ENCODE assay signal across 1 cellular context in the genomic region with DNA sequence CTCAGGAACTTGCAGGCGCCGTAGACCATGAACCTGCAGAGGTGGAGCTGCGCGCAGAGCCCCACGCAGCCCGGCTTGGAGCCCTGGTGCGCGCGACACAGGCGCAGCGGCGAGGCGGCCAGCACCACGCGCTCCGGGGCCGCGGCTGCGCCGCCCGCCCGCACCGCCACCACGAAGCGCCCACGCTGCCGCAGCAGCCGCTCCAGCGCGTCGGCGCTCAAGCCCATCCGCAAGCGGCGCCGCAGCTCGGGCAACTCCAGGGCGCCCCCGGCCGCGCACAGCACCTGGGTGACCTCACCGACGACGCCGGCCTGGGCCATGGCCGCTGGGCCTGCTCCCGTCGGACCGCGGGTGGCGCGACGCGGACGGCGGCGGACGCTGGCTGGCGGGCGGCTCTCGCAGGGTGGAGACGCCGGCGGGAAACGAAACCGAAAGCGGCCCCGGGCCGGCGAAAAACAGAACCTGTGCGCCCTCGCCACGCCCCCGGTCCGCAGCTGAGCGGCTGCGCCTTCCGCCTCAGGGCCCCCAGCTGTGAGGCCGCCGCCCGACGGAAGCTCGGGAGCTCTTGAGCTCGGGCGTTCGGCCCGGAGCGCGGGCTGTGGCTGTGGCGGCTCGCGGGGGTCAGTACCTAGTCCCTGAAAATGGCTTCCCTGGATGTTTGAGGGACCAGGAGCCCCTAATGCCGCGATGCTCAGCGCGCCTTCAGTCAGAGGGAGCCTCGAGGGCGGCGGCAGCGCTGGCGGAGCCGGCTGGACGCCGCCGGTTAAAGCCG.
TF ChIP-seq lines count a peak whose summit lies in the region.

TSS of gene PARP12 (minus strand) at position 424 of the 772 bp plus-strand sequence. CDS start at position 320, 104 bp downstream.

TF ChIP-seq in K562, 482 proteins besides CTCF, POLR2A, EP300 and RAD21 (continued from another document and continues in another):
- TF ChIP-seq, protein P1, sequence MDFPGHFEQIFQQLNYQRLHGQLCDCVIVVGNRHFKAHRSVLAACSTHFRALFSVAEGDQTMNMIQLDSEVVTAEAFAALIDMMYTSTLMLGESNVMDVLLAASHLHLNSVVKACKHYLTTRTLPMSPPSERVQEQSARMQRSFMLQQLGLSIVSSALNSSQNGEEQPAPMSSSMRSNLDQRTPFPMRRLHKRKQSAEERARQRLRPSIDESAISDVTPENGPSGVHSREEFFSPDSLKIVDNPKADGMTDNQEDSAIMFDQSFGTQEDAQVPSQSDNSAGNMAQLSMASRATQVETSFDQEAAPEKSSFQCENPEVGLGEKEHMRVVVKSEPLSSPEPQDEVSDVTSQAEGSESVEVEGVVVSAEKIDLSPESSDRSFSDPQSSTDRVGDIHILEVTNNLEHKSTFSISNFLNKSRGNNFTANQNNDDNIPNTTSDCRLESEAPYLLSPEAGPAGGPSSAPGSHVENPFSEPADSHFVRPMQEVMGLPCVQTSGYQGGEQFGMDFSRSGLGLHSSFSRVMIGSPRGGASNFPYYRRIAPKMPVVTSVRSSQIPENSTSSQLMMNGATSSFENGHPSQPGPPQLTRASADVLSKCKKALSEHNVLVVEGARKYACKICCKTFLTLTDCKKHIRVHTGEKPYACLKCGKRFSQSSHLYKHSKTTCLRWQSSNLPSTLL (IDR thresholded peaks at IDR 0.05): no peak
- peak; percentile 94; the same call in 1 of the 2 replicates for TF ChIP-seq FOXK1 (CRISPR knock-in tag; IDR thresholded peaks at IDR 0.05; ENCODE audit: borderline replicate concordance)
- TF ChIP-seq EP400 (IDR thresholded peaks at IDR 0.05): peak; percentile 70; the same call in 1 of the 2 replicates
- no peak for TF ChIP-seq ZNF507 (tag; conservative IDR thresholded peaks at IDR 0.05)
- no peak for TF ChIP-seq ZZZ3 (IDR thresholded peaks at IDR 0.05)
- TF ChIP-seq PATZ1 (CRISPR knock-in tag; IDR thresholded peaks at IDR 0.05; ENCODE audit: borderline replicate concordance): no peak
- TF ChIP-seq PYGO2 (tag; IDR thresholded peaks at IDR 0.05): no peak
- TF ChIP-seq ZBTB2 (IDR thresholded peaks at IDR 0.05): no peak
- TF ChIP-seq ZNF324 (CRISPR knock-in tag; IDR thresholded peaks at IDR 0.05): no peak
- no peak for TF ChIP-seq ZNF583 (CRISPR knock-in tag; IDR thresholded peaks at IDR 0.05)
- no peak for TF ChIP-seq EWSR1 (IDR thresholded peaks at IDR 0.05; ENCODE audit: borderline replicate concordance, low read depth, partially characterized antibody)
- TF ChIP-seq MBD1 (CRISPR knock-in tag; IDR thresholded peaks at IDR 0.05): no peak
- TF ChIP-seq RBM39 (optimal IDR thresholded peaks at IDR 0.05; ENCODE audit: low read depth, low read length): no peak
- TF ChIP-seq MBD2 (IDR thresholded peaks at IDR 0.05; ENCODE audit: borderline replicate concordance, low read depth): peak; percentile 63; the same call in 1 of the 2 replicates
- 0 out of 2 replicates have a peak, but pooled peaks have one; percentile 67 for TF ChIP-seq ILF3 (IDR thresholded peaks at IDR 0.05; ENCODE audit: borderline replicate concordance)
- TF ChIP-seq CBFA2T2 (conservative IDR thresholded peaks at IDR 0.05): no peak
- no peak for TF ChIP-seq ZC3H8 (IDR thresholded peaks at IDR 0.05)
- TF ChIP-seq ZSCAN32 (CRISPR knock-in tag; IDR thresholded peaks at IDR 0.05): no peak
- TF ChIP-seq, protein P2, sequence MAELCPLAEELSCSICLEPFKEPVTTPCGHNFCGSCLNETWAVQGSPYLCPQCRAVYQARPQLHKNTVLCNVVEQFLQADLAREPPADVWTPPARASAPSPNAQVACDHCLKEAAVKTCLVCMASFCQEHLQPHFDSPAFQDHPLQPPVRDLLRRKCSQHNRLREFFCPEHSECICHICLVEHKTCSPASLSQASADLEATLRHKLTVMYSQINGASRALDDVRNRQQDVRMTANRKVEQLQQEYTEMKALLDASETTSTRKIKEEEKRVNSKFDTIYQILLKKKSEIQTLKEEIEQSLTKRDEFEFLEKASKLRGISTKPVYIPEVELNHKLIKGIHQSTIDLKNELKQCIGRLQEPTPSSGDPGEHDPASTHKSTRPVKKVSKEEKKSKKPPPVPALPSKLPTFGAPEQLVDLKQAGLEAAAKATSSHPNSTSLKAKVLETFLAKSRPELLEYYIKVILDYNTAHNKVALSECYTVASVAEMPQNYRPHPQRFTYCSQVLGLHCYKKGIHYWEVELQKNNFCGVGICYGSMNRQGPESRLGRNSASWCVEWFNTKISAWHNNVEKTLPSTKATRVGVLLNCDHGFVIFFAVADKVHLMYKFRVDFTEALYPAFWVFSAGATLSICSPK (IDR thresholded peaks at IDR 0.05; ENCODE audit: borderline replicate concordance): no peak
- no peak for TF ChIP-seq PURB (CRISPR knock-in tag; IDR thresholded peaks at IDR 0.05; ENCODE audit: low read depth)
- peak; percentile 58; the same call in 1 of the 2 replicates for TF ChIP-seq HNRNPL (IDR thresholded peaks at IDR 0.05; ENCODE audit: low read depth, low read length)
- peak; percentile 87; the same call in 1 of the 2 replicates for TF ChIP-seq CREB3L1 (IDR thresholded peaks at IDR 0.05; ENCODE audit: borderline replicate concordance, low read depth)
- no peak for TF ChIP-seq ZNF174 (CRISPR knock-in tag; IDR thresholded peaks at IDR 0.05)
- TF ChIP-seq POLR2H (tag; IDR thresholded peaks at IDR 0.05; ENCODE audit: low read depth): no peak
- peak; percentile 89; the same call in 1 of the 2 replicates for TF ChIP-seq MTA3 (IDR thresholded peaks at IDR 0.05; ENCODE audit: borderline replicate concordance)
- TF ChIP-seq TFAM (CRISPR knock-in tag; conservative IDR thresholded peaks at IDR 0.05): no peak
- 0 out of 2 replicates have a peak, but pooled peaks have one; percentile 88 for TF ChIP-seq ZBTB49 (CRISPR knock-in tag; IDR thresholded peaks at IDR 0.05; ENCODE audit: borderline replicate concordance)
- TF ChIP-seq, protein P3, sequence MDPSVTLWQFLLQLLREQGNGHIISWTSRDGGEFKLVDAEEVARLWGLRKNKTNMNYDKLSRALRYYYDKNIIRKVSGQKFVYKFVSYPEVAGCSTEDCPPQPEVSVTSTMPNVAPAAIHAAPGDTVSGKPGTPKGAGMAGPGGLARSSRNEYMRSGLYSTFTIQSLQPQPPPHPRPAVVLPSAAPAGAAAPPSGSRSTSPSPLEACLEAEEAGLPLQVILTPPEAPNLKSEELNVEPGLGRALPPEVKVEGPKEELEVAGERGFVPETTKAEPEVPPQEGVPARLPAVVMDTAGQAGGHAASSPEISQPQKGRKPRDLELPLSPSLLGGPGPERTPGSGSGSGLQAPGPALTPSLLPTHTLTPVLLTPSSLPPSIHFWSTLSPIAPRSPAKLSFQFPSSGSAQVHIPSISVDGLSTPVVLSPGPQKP (CRISPR knock-in tag; IDR thresholded peaks at IDR 0.05): peak; percentile 49; the same call in 1 of the 2 replicates
- no peak for TF ChIP-seq KLF13 (tag; IDR thresholded peaks at IDR 0.05; ENCODE audit: borderline replicate concordance, low read depth)
- no peak for TF ChIP-seq ZBTB34 (CRISPR knock-in tag; IDR thresholded peaks at IDR 0.05)
- no peak for TF ChIP-seq ZNF696 (CRISPR knock-in tag; conservative IDR thresholded peaks at IDR 0.05)
- peak; percentile 97 for TF ChIP-seq ZBTB1 (CRISPR knock-in tag; IDR thresholded peaks at IDR 0.05; ENCODE audit: borderline replicate concordance, low read depth)
- peak; percentile 100 for TF ChIP-seq RBBP5 (IDR thresholded peaks at IDR 0.05; ENCODE audit: borderline replicate concordance, insufficient read depth, low read length, poor library complexity, severe bottlenecking)
- no peak for TF ChIP-seq ZNF655 (CRISPR knock-in tag; IDR thresholded peaks at IDR 0.05)
- TF ChIP-seq RBM15 (IDR thresholded peaks at IDR 0.05; ENCODE audit: insufficient read depth, low read length): no peak
